In the genomic region with DNA sequence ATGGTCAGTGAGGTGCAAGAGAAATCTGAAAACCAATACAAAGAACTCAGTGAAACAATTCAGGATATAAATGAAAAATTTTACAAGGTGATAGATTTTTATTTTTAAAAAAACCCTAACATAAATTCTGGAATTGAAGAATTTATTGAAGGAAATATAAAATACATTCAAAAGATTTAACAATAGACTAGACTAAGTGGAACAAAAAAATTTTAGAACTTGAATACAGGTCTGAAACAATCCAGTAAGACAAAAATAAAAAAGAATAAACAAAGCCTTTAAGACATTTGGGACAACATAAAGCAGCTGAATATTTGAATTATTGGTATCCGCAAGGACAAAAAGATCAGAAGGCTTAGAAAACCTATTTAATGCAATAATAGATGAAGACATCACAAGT, we compare ENCODE assay signal across 9 cellular contexts.
"Had no signal": no experiment of that assay in that cellular context is flagged by ENCODE, and none has a peak within 500 bp of the region (broad histone marks: within the 10 kb centered on the region; RNA-seq: fewer than 3 reads in every experiment).

No MANE protein-coding gene starts in this region.

- H3K36me3 ChIP-seq: HAP-1 had no signal

- H3K4me1 ChIP-seq: HAP-1 had no signal

- H2AFZ ChIP-seq: GM23248 had no signal

- H3K27ac ChIP-seq: GM23248 had no signal

- FAIRE-seq: HTR-8/SVneo had no signal

- H3K9ac ChIP-seq: GM23248 had no signal

- H3K4me3 ChIP-seq: GM23248, HAP-1 had no signal

- DNase-seq: GM23248, GOT3, H7, HFFc6, IMR-90, KBM-7 had no signal

- ATAC-seq: HCT116 had no signal
